ENCODE assay signal across 16 cellular contexts in the genomic region with DNA sequence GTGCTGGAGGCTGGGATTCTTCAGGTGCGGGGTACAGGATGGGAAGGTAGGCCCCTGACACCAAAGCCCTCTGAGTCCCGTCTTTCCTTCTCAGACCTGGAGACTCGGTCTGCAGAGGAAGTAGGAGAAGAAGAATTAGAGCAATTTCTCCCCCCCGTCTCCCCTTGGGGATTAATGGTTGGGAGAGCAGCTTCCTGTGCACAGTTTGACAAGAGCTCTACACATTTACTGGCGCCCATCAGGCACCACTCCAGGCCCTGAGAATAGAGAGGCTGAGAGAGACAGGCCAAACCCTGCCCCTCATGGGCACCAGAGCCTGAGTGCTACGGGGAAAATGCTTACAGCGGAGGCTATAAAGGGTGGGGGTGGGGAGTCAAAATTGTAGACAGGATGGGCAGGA. TPM values are rescaled to one million over a fixed set of nuclear protein-coding genes. Genes with fewer than 3 reads are reported as not detected.
DNase-seq lines count a peak whose midpoint lies in the region; TF ChIP-seq lines count a peak whose summit lies in the region.
"Had no signal": no experiment of that assay in that cellular context is flagged by ENCODE, and none has a peak within 500 bp of the region (broad histone marks: within the 10 kb centered on the region; RNA-seq: fewer than 3 reads in every experiment).

No MANE protein-coding gene starts in this region.

- peaks cover 0 to 48% (median 15%) of the 10 kb centered on the region in 7 donors for H3K27me3 ChIP-seq in spleen (replicated peaks in 1 of 7)
- H3K27me3 ChIP-seq: vagina had no signal

- intact Hi-C loops in spleen (cut with DNase I; ENCODE audit: low total_unique reads) (no loop called here), posterior vena cava (cut with DNase I) (no loop called here)

- no peaks in the 10 kb centered on the region for H3K36me3 ChIP-seq in spleen
- H3K36me3 ChIP-seq: vagina had no signal

- H3K4me3 ChIP-seq in spleen: peak overlapping the region in 1 of 8 donors; percentile 21
- H3K4me3 ChIP-seq: vagina had no signal

- no peak for TF ChIP-seq CTCF in RWPE1 (conservative IDR thresholded peaks at IDR 0.05; ENCODE audit: low read depth)
- TF ChIP-seq CTCF in spleen (IDR thresholded peaks at IDR 0.05 in 8 of 11, conservative IDR thresholded peaks at IDR 0.05 in 3 of 11): no peak

- WGBS in spleen, 5 donors: 42 to 53% (median 51%) methylated on average over 7 of the region's 7 CpGs

- TF ChIP-seq POLR2A in spleen (IDR thresholded peaks at IDR 0.05): no peak

- peak; percentile 31 for DNase-seq in NCI-H82 (lab: John Stamatoyannopoulos, UW)
- no peak for DNase-seq in NCI-H82 treated with DMSO at 0.1 percent for 48 hours (lab: John Stamatoyannopoulos, UW; ENCODE audit: unreplicated experiment)
- DNase-seq in NCI-H1092 (lab: John Stamatoyannopoulos, UW): peak; percentile 92
- DNase-seq in RWPE1 (ENCODE audit: low spot score): no peak
- DNase-seq in spleen: no peak
- DNase-seq in posterior vena cava (ENCODE audit: low spot score): no peak
- no peak for DNase-seq in stimulated activated CD4-positive, alpha-beta T cell treated with anti-CD3 and anti-CD28 coated beads, Interleukin-2, amount 100 ng/mL, for 48 hours
- DNase-seq in stimulated activated CD4-positive, alpha-beta T cell treated with anti-CD3 and anti-CD28 coated beads, Interleukin-4, amount 100 ng/mL, for 4 hours: no peak
- DNase-seq: activated CD4-positive, CD25-positive, alpha-beta regulatory T cell treated with anti-CD3 and anti-CD28 coated beads, Interleukin-2, amount 50 U/mL, for 72 hours; activated gamma-delta T cell treated with Interleukin-2 at 50 U/mL for 16 hours; foreskin fibroblast; GDM1; left ventricle myocardium superior; posterior cingulate gyrus; T-cell had no signal

- peaks cover 29 to 97% (median 83%) of the 10 kb centered on the region in 6 donors for H3K4me1 ChIP-seq in spleen

- peak overlapping the region; percentile 99 for H3K27ac ChIP-seq in RWPE1
- peak overlapping the region in 6 of 8 donors; percentile 13 to 92 (median 86) for H3K27ac ChIP-seq in spleen
- H3K27ac ChIP-seq: vagina had no signal

- CTCF ChIA-PET in RWPE1 (lab: Yijun Ruan, JAX): interaction anchor here (1.0 kb wide), 1 partner anchor 23 kb away, joined by 3 read pairs; no protein-coding TSS in a partner anchor

- POLR2A ChIA-PET in RWPE1 (lab: Yijun Ruan, JAX; ENCODE audit: low non-redundant PET): no interaction called here

- no peaks in the 10 kb centered on the region for H3K9me3 ChIP-seq in spleen
- H3K9me3 ChIP-seq: vagina had no signal

RNA-seq across cellular contexts. Expression of a gene that starts 3.5 kb away (rescaled TPM):
- total RNA-seq in spleen (10 to 100 TPM; 12.1 to 31.1 (median 14.9) TPM), posterior vena cava (1 to 10 TPM in 1 of 2 donors, under 1 TPM in 1; 0.83 to 1.0 TPM)
- 100 to 1,000 TPM in 1 of 3 donors, 10 to 100 TPM in 2; 38.0 to 107 (median 73.4) TPM for polyA plus RNA-seq in spleen

RNA-seq across cellular contexts. Expression of a gene that starts 44.9 kb away (rescaled TPM):
- total RNA-seq in spleen (10 to 100 TPM; 22.6 to 43.0 (median 31.1) TPM), posterior vena cava (10 to 100 TPM; 17.4 to 19.4 TPM)
- polyA plus RNA-seq in spleen: 10 to 100 TPM; 10.1 to 14.9 (median 10.6) TPM

RNA-seq across cellular contexts. Expression of a gene that starts 45.1 kb away (rescaled TPM):
- 100 to 1,000 TPM; 348 to 464 (median 412) TPM for total RNA-seq in spleen
- 1,000 to 10,000 TPM in 2 of 3 donors, 100 to 1,000 TPM in 1; 904 to 1,132 (median 1,034) TPM for polyA plus RNA-seq in spleen
- total RNA-seq in posterior vena cava: 100 to 1,000 TPM; 273 to 322 TPM

Comparison
In these comparisons a context has a peak if more than half of its experiments do, and no peak if none do; other contexts are left out.
1. DNase-seq: peak in NCI-H82 (single experiment) and NCI-H1092 (single experiment); none in NCI-H82 treated with DMSO at 0.1 percent for 48 hours (single experiment), RWPE1 (single experiment), spleen (single experiment), posterior vena cava (single experiment), stimulated activated CD4-positive, alpha-beta T cell treated with anti-CD3 and anti-CD28 coated beads, Interleukin-2, amount 100 ng/mL, for 48 hours (0 of 2) and stimulated activated CD4-positive, alpha-beta T cell treated with anti-CD3 and anti-CD28 coated beads, Interleukin-4, amount 100 ng/mL, for 4 hours (0 of 2).
2. RNA of a gene that starts 3.5 kb away (total RNA-seq): 12.1 to 31.1 TPM in spleen; 0.83 to 1.0 TPM in posterior vena cava; every median in the first group is over 4 times any median in the second.